ENCODE assay signal across 1 cellular context in genomic region chr11:86160546-86161149, GRCh38.
TF ChIP-seq lines count a peak whose summit lies in the region.

No MANE protein-coding gene starts in this region.

TF ChIP-seq in SK-N-SH, 30 proteins besides CTCF, POLR2A, EP300 and RAD21 (continued from another document):
- no peak for TF ChIP-seq REST (IDR thresholded peaks at IDR 0.05; ENCODE audit: low read depth, low read length)
- peak; percentile 78 for TF ChIP-seq PBX3 (IDR thresholded peaks at IDR 0.05)
